Comparison of ENCODE assay signal across 29 cellular contexts in genomic region chr1:26493905-26494304, GRCh38.
"Had no signal": no experiment of that assay in that cellular context is flagged by ENCODE, and none has a peak within 500 bp of the region (broad histone marks: within the 10 kb centered on the region; RNA-seq: fewer than 3 reads in every experiment).

No MANE protein-coding gene starts in this region.

- H3K27me3 ChIP-seq: ascending aorta, cardiac muscle cell had no signal

- ATAC-seq: activated CD8-positive, alpha-beta memory T cell treated with anti-CD3 and anti-CD28 coated beads, Interleukin-2, amount 10 ng/mL, durations not matched to agents 7 days and 5 days had no signal

- H3K9me3 ChIP-seq: ascending aorta had no signal

- H3K4me2 ChIP-seq: KMS-11 had no signal

- H3K4me1 ChIP-seq: ascending aorta had no signal

- H3K4me3 ChIP-seq: ascending aorta, cardiac muscle cell had no signal

- H3K9ac ChIP-seq: KMS-11 had no signal

- DNase-seq: activated CD4-positive, alpha-beta memory T cell treated with anti-CD3 and anti-CD28 coated beads, Interleukin-2, amount 10 ng/mL, durations not matched to agents 7 days and 5 days; activated CD4-positive, alpha-beta T cell treated with anti-CD3 and anti-CD28 coated beads for 1 hour; activated CD4-positive, alpha-beta T cell treated with anti-CD3 and anti-CD28 coated beads for 48 hours; activated CD4-positive, CD25-positive, alpha-beta regulatory T cell; activated CD8-positive, alpha-beta memory T cell treated with anti-CD3 and anti-CD28 coated beads for 24 hours; activated CD8-positive, alpha-beta memory T cell treated with anti-CD3 and anti-CD28 coated beads, Interleukin-2, amount 10 ng/mL, durations not matched to agents 7 days and 5 days; activated CD8-positive, alpha-beta memory T cell treated with anti-CD3 and anti-CD28 coated beads, Interleukin-2, amount 50 U/mL, for 48 hours; activated effector memory CD4-positive, alpha-beta T cell treated with anti-CD3 and anti-CD28 coated beads, Interleukin-2, amount 50 U/mL, for 16 hours; activated naive CD4-positive, alpha-beta T cell; activated naive CD4-positive, alpha-beta T cell treated with anti-CD3 and anti-CD28 coated beads, Interleukin-2, amount 50 U/mL, for 16 hours; activated naive CD8-positive, alpha-beta T cell treated with anti-CD3 and anti-CD28 coated beads, Interleukin-2, amount 10 ng/mL, durations not matched to agents 7 days and 5 days; activated T-cell treated with anti-CD3 and anti-CD28 coated beads, Interleukin-2, amount 50 U/mL, for 48 hours; amygdala; MM.1S; NCI-H1092; NCI-H1436 treated with DMSO at 0.1 percent for 48 hours; NCI-H1694 treated with DMSO at 0.1 percent for 48 hours; NCI-H2029; NCI-H510A; NCI-H526; NCI-H748 treated with DMSO at 0.1 percent for 48 hours; NK-92 treated with Interleukin-12 subunit alpha and Interleukin-12 subunit beta, amount 100 ng/mL, for 24 hours; OCI-M1; Right ventricle myocardium superior; T-helper 9 cell had no signal

- H3K36me3 ChIP-seq: ascending aorta, cardiac muscle cell had no signal

- H3K27ac ChIP-seq: ascending aorta, cardiac muscle cell, KMS-11, VCaP had no signal
